Comparison of ENCODE assay signal across 1 cellular context in genomic region chr2:191020221-191020741, GRCh38.
A peak's percentile ranks its signal among the peaks of the same experiment; 100 is the strongest.
TF ChIP-seq lines count a peak whose summit lies in the region.

No MANE protein-coding gene starts in this region.

TF ChIP-seq in K562, 482 proteins besides CTCF, POLR2A, EP300 and RAD21 (continued from another document and continues in another):
- no peak for TF ChIP-seq CHD7 (IDR thresholded peaks at IDR 0.05; ENCODE audit: low read depth, low read length)
- no peak for TF ChIP-seq HLTF (IDR thresholded peaks at IDR 0.05)
- TF ChIP-seq ZKSCAN3 (CRISPR knock-in tag; IDR thresholded peaks at IDR 0.05), result no peak
- peak; percentile 19 for TF ChIP-seq ASH1L (IDR thresholded peaks at IDR 0.05; ENCODE audit: borderline replicate concordance, low read depth, partially characterized antibody)
- TF ChIP-seq SMARCB1 (IDR thresholded peaks at IDR 0.05; ENCODE audit: insufficient read length, low read depth), result no peak
- peak; percentile 64; the same call in 1 of the 2 replicates for TF ChIP-seq BCOR (IDR thresholded peaks at IDR 0.05)
- TF ChIP-seq RERE (CRISPR knock-in tag; IDR thresholded peaks at IDR 0.05; ENCODE audit: borderline replicate concordance), result 0 out of 2 replicates have a peak, but pooled peaks have one; percentile 97
- no peak for TF ChIP-seq ZKSCAN8 (CRISPR knock-in tag; IDR thresholded peaks at IDR 0.05)
- TF ChIP-seq ELF4 (CRISPR knock-in tag; IDR thresholded peaks at IDR 0.05), result no peak
- no peak for TF ChIP-seq ZFP1 (CRISPR knock-in tag; IDR thresholded peaks at IDR 0.05)
- peak; percentile 97; the same call in 1 of the 2 replicates for TF ChIP-seq KAT7 (CRISPR knock-in tag; IDR thresholded peaks at IDR 0.05; ENCODE audit: borderline replicate concordance)
- no peak for TF ChIP-seq TAL1 (IDR thresholded peaks at IDR 0.05)
- TF ChIP-seq CEBPG (CRISPR knock-in tag; IDR thresholded peaks at IDR 0.05), result no peak
- no peak for TF ChIP-seq CEBPG (tag; conservative IDR thresholded peaks at IDR 0.05 in 1 of 2, IDR thresholded peaks at IDR 0.05 in 1 of 2)
- TF ChIP-seq NR2C2 (CRISPR knock-in tag; IDR thresholded peaks at IDR 0.05), result no peak
- no peak; the same call in 1 of the 2 replicates for TF ChIP-seq NR2C2 (tag; IDR thresholded peaks at IDR 0.05)
- TF ChIP-seq E2F1 (CRISPR knock-in tag; IDR thresholded peaks at IDR 0.05), result no peak; the same call in none of the 2 replicates
- no peak for TF ChIP-seq HMG20B (CRISPR knock-in tag; IDR thresholded peaks at IDR 0.05)
- TF ChIP-seq HINFP (tag; conservative IDR thresholded peaks at IDR 0.05; ENCODE audit: low read depth), result no peak
- TF ChIP-seq NCOA4 (IDR thresholded peaks at IDR 0.05; ENCODE audit: partially characterized antibody), result no peak
- TF ChIP-seq KDM2B (CRISPR knock-in tag; IDR thresholded peaks at IDR 0.05), result 0 out of 2 replicates have a peak, but pooled peaks have one; percentile 25
- TF ChIP-seq BRF2 (IDR thresholded peaks at IDR 0.05; ENCODE audit: borderline replicate concordance, insufficient read depth, insufficient read length), result no peak
- no peak for TF ChIP-seq TEAD2 (tag; IDR thresholded peaks at IDR 0.05)
- TF ChIP-seq ARID1B (IDR thresholded peaks at IDR 0.05), result peak; percentile 66
- no peak for TF ChIP-seq TFAM (CRISPR knock-in tag; conservative IDR thresholded peaks at IDR 0.05)
- TF ChIP-seq FOSL1 (tag; conservative IDR thresholded peaks at IDR 0.05), result no peak
- no peak for TF ChIP-seq ZNF583 (CRISPR knock-in tag; IDR thresholded peaks at IDR 0.05)
- no peak for TF ChIP-seq ATF1 (CRISPR knock-in tag; IDR thresholded peaks at IDR 0.05)
- peak; percentile 83 for TF ChIP-seq ATF1 (tag; IDR thresholded peaks at IDR 0.05)
- no peak for TF ChIP-seq ESRRB (CRISPR knock-in tag; IDR thresholded peaks at IDR 0.05; ENCODE audit: borderline replicate concordance)
- peak; percentile 99 for TF ChIP-seq TAF9B (IDR thresholded peaks at IDR 0.05; ENCODE audit: partially characterized antibody)
- TF ChIP-seq NR4A1 (CRISPR knock-in tag; IDR thresholded peaks at IDR 0.05), result 0 out of 2 replicates have a peak, but pooled peaks have one; percentile 21
- no peak for TF ChIP-seq NR4A1 (tag; IDR thresholded peaks at IDR 0.05)
- no peak for TF ChIP-seq CBX2 (IDR thresholded peaks at IDR 0.05; ENCODE audit: insufficient read depth, low read length, poor library complexity, severe bottlenecking)
- peak; percentile 88 for TF ChIP-seq NEUROD1 (IDR thresholded peaks at IDR 0.05; ENCODE audit: borderline replicate concordance, low read depth, low read length, partially characterized antibody)
- no peak for TF ChIP-seq CBX8 (IDR thresholded peaks at IDR 0.05; ENCODE audit: borderline replicate concordance, extremely low read depth, low read depth, low read length, poor library complexity, severe bottlenecking)
- TF ChIP-seq HES1 (IDR thresholded peaks at IDR 0.05; ENCODE audit: low read depth), result no peak
- TF ChIP-seq ZSCAN32 (CRISPR knock-in tag; IDR thresholded peaks at IDR 0.05), result no peak
- TF ChIP-seq TCF15 (CRISPR knock-in tag; IDR thresholded peaks at IDR 0.05), result no peak
- TF ChIP-seq ZNF740 (CRISPR knock-in tag; IDR thresholded peaks at IDR 0.05), result peak; percentile 67
- no peak for TF ChIP-seq ZNF740 (tag; IDR thresholded peaks at IDR 0.05)
